In genomic region chr5:142152383-142152730, GRCh38 we compare ENCODE assay signal across 15 cellular contexts. TPM values are rescaled to one million over a fixed set of nuclear protein-coding genes. Genes with fewer than 3 reads are reported as not detected.
A peak's percentile ranks its signal among the peaks of the same experiment; 100 is the strongest.
DNase-seq lines count a peak whose midpoint lies in the region; ATAC-seq, FAIRE-seq and TF ChIP-seq lines count a peak whose summit lies in the region.
"Had no signal": no experiment of that assay in that cellular context is flagged by ENCODE, and none has a peak within 500 bp of the region (broad histone marks: within the 10 kb centered on the region; RNA-seq: fewer than 3 reads in every experiment).

No MANE protein-coding gene starts in this region.

- TF ChIP-seq RAD21 in K562 (CRISPR knock-in tag; conservative IDR thresholded peaks at IDR 0.05 in 1 of 2, IDR thresholded peaks at IDR 0.05 in 1 of 2): no peak

- H3K79me2 ChIP-seq in K562 (ENCODE audit: control insufficient read depth, insufficient read depth, low read length): no peaks in the 10 kb centered on the region
- H3K79me2 ChIP-seq: hepatocyte had no signal

- no peaks in the 10 kb centered on the region for H3K9me1 ChIP-seq in K562 (ENCODE audit: control insufficient read depth, insufficient read depth, low read length)

- no peaks in the 10 kb centered on the region for H3K4me1 Mint-ChIP-seq in activated T-helper 17 cell treated with anti-CD3 and anti-CD28 coated beads, Interleukin-2, amount 50 U/mL, for 72 hours
- H3K4me1 Mint-ChIP-seq: activated B cell treated with CpG ODN at 0.5 μM for 24 hours had no signal

- H3K36me3 Mint-ChIP-seq in activated T-helper 17 cell treated with anti-CD3 and anti-CD28 coated beads, Interleukin-2, amount 50 U/mL, for 72 hours (ENCODE audit: low read depth): peaks cover 79% of the 10 kb centered on the region

- no peak for TF ChIP-seq CTCF in K562 (IDR thresholded peaks at IDR 0.05 in 2 of 3, conservative IDR thresholded peaks at IDR 0.05 in 1 of 3; ENCODE audit: insufficient read depth in 2 of 3, low read depth in 1 of 3, low read length in 3 of 3)

- no peaks in the 10 kb centered on the region for H4K20me1 ChIP-seq in K562 (replicated peaks; ENCODE audit: control insufficient read depth, insufficient read depth, low read length)
- H4K20me1 ChIP-seq: BLaER1 had no signal

- in situ Hi-C loops in K562 (cut with MboI): no loop called here

- H3K4me3 Mint-ChIP-seq in activated T-helper 17 cell treated with anti-CD3 and anti-CD28 coated beads, Interleukin-2, amount 50 U/mL, for 72 hours: no peak overlapping the region
- H3K4me3 Mint-ChIP-seq: activated B cell treated with CpG ODN at 0.5 μM for 24 hours; effector memory CD8-positive, alpha-beta T cell; stimulated activated naive CD8-positive, alpha-beta T cell treated with anti-CD3 and anti-CD28 coated beads, Interleukin-15, Interleukin-2, amounts not matched to agents 100 ng/mL and 50 ng/mL, for 24 hours had no signal

- no peaks in the 10 kb centered on the region for H3K9me3 ChIP-seq in K562 (replicated peaks; ENCODE audit: control insufficient read depth, insufficient read depth, low read depth, low read length)
- H3K9me3 ChIP-seq: BLaER1, left ventricle myocardium inferior had no signal

- H3K27me3 ChIP-seq in K562 (ENCODE audit: control insufficient read depth in 2 of 2, insufficient read depth in 2 of 2, low read length in 2 of 2): no peaks in the 10 kb centered on the region
- H3K27me3 ChIP-seq: BLaER1, hepatocyte had no signal

- POLR2A ChIA-PET in K562 (lab: Yijun Ruan, JAX): interaction anchor here (0.6 kb wide), 1 partner anchor 284 kb away, joined by 3 read pairs; no protein-coding TSS in a partner anchor

- H3K4me2 ChIP-seq in K562 (ENCODE audit: insufficient read depth, low read length): no peak overlapping the region
- H3K4me2 ChIP-seq: BLaER1, hepatocyte had no signal

- 50% methylated on average over 1 of the region's 1 CpG for WGBS in K562 (ENCODE audit: insufficient coverage, low coverage, missing lambda C conversion rate)

- peak; percentile 46; the same call in 1 of the 3 replicates for ATAC-seq in K562
- ATAC-seq in activated T-helper 17 cell treated with anti-CD3 and anti-CD28 coated beads, Interleukin-2, amount 50 U/mL, for 72 hours (replicated peaks): no peak

- TF ChIP-seq EP300 in K562 (IDR thresholded peaks at IDR 0.05; ENCODE audit: low read length): no peak

- TF ChIP-seq POLR2A in H54 (IDR thresholded peaks at IDR 0.05; ENCODE audit: low read depth, low read length): no peak
- no peak for TF ChIP-seq POLR2A in K562 (conservative IDR thresholded peaks at IDR 0.05)

- H3K9ac ChIP-seq in K562 (ENCODE audit: insufficient read depth in 1 of 2, low read depth in 2 of 2, low read length in 2 of 2): no peak overlapping the region
- H3K9ac ChIP-seq: BLaER1 had no signal

- no peak for DNase-seq in H54 (ENCODE audit: insufficient read length, low spot score)
- peak; percentile 44 to 53 for DNase-seq in Kasumi-1 (lab: John Stamatoyannopoulos, UW)
- DNase-seq in K562 (ENCODE audit: extremely low read depth in 1 of 4, low spot score in 3 of 4): peak in 2 of 4 experiments; percentile 22 to 23
- DNase-seq in left kidney (ENCODE audit: low read depth, low spot score): peak; percentile 50
- DNase-seq in frontal cortex (ENCODE audit: low spot score in 2 of 2): no peak
- DNase-seq in islet precursor cell: no peak
- DNase-seq: activated B cell treated with CpG ODN at 0.5 μM for 24 hours; activated CD8-positive, alpha-beta memory T cell treated with anti-CD3 and anti-CD28 coated beads for 24 hours; left ventricle myocardium inferior had no signal

- H3K27ac ChIP-seq in K562 (ENCODE audit: extremely low read depth, low read depth, low read length): no peak overlapping the region
- H3K27ac ChIP-seq: BLaER1, hepatocyte, left ventricle myocardium inferior had no signal

- no peaks in the 10 kb centered on the region for H3K9me3 Mint-ChIP-seq in activated T-helper 17 cell treated with anti-CD3 and anti-CD28 coated beads, Interleukin-2, amount 50 U/mL, for 72 hours
- H3K9me3 Mint-ChIP-seq: activated B cell treated with CpG ODN at 0.5 μM for 24 hours; activated T-helper 2 cell treated with anti-CD3 and anti-CD28 coated beads, Interferon-gamma antibody, Interleukin-2, Interleukin-4, amounts not matched to agents 10 μg/mL and 5 μg/mL and 100 μg/mL, durations not matched to agents 14 hours and 24 hours and 36 hours; effector memory CD8-positive, alpha-beta T cell; stimulated activated naive CD8-positive, alpha-beta T cell treated with anti-CD3 and anti-CD28 coated beads, Interleukin-15, Interleukin-2, amounts not matched to agents 100 ng/mL and 50 ng/mL, for 24 hours had no signal

- FAIRE-seq in H54 (lab: Jason Lieb, UNC): peak; percentile 89
- no peak for FAIRE-seq in K562 (lab: Jason Lieb, UNC)
- no peak for FAIRE-seq in frontal cortex (lab: Jason Lieb, UNC)

- H2AFZ ChIP-seq in K562 (ENCODE audit: low read depth, low read length): no peak overlapping the region
- H2AFZ ChIP-seq: hepatocyte had no signal

- no peaks in the 10 kb centered on the region for H3K27me3 Mint-ChIP-seq in activated T-helper 17 cell treated with anti-CD3 and anti-CD28 coated beads, Interleukin-2, amount 50 U/mL, for 72 hours
- H3K27me3 Mint-ChIP-seq: activated B cell treated with CpG ODN at 0.5 μM for 24 hours; effector memory CD8-positive, alpha-beta T cell; stimulated activated naive CD8-positive, alpha-beta T cell treated with anti-CD3 and anti-CD28 coated beads, Interleukin-15, Interleukin-2, amounts not matched to agents 100 ng/mL and 50 ng/mL, for 24 hours had no signal

- no peaks in the 10 kb centered on the region for H3K4me1 ChIP-seq in K562 (replicated peaks in 1 of 2; ENCODE audit: control insufficient read depth in 2 of 2, insufficient read depth in 2 of 2, low read length in 2 of 2)
- H3K4me1 ChIP-seq: BLaER1 had no signal

- CTCF ChIA-PET in K562 (lab: Yijun Ruan, JAX; ENCODE audit: low intra/inter-chr PET ratio): interaction anchor here (1.0 to 4.5 kb wide), 4 partner anchors 9 to 547 kb away, joined by 3 to 72 read pairs (median 10); no protein-coding TSS in a partner anchor

- intact Hi-C loops in K562 (cut with micrococcal nuclease): loop anchor here (1.0 to 10.0 kb wide), 4 partner anchors 170 to 732 kb away; no protein-coding TSS in a partner anchor

- no peak overlapping the region for H3K27ac Mint-ChIP-seq in activated T-helper 17 cell treated with anti-CD3 and anti-CD28 coated beads, Interleukin-2, amount 50 U/mL, for 72 hours
- H3K27ac Mint-ChIP-seq: activated B cell treated with CpG ODN at 0.5 μM for 24 hours; activated T-helper 2 cell treated with anti-CD3 and anti-CD28 coated beads, Interferon-gamma antibody, Interleukin-2, Interleukin-4, amounts not matched to agents 10 μg/mL and 5 μg/mL and 100 μg/mL, durations not matched to agents 14 hours and 24 hours and 36 hours; effector memory CD8-positive, alpha-beta T cell; stimulated activated naive CD8-positive, alpha-beta T cell treated with anti-CD3 and anti-CD28 coated beads, Interleukin-15, Interleukin-2, amounts not matched to agents 100 ng/mL and 50 ng/mL, for 24 hours had no signal

- H3K4me3 ChIP-seq in K562: no peak overlapping the region
- H3K4me3 ChIP-seq: BLaER1, hepatocyte, left ventricle myocardium inferior had no signal

- peaks cover 24% of the 10 kb centered on the region; the same call in 2 of the 3 replicates for H3K36me3 ChIP-seq in K562 (ENCODE audit: control insufficient read depth, insufficient read depth, low read length)
- H3K36me3 ChIP-seq: BLaER1 had no signal

- no TSS peak for BruUV-seq in K562 (replicated peaks; lab: Mats Ljungman, UMichigan)

TF ChIP-seq in K562, 482 proteins besides CTCF, POLR2A, EP300 and RAD21:
- TF ChIP-seq NCOA2 (IDR thresholded peaks at IDR 0.05; ENCODE audit: partially characterized antibody in 2 of 2) (peak in 1 of 2 experiments; percentile 66), SRSF7 (optimal IDR thresholded peaks at IDR 0.05; ENCODE audit: low read depth, low read length) (no peak), HNRNPK (IDR thresholded peaks at IDR 0.05; ENCODE audit: low read depth, low read length, poor library complexity, severe bottlenecking) (peak; percentile 65)

RNA-seq across cellular contexts. Expression of gene NDFIP1, which starts 43.8 kb away (rescaled TPM):
- 20.9 and 53.7 TPM in 2 replicates for total RNA-seq in K562 (2011; cell fraction: chromatin; rRNA removed; ENCODE audit: low replicate concordance)
- 22.1 and 24.3 TPM in 2 replicates for total RNA-seq in K562 (2011; cell fraction: nucleolus; rRNA removed)
- 42.7 and 56.4 TPM in 2 replicates for total RNA-seq in K562 (2011; cell fraction: nucleoplasm; rRNA removed)
- total RNA-seq in K562 (2014; rRNA removed): 33.2 and 47.8 TPM in 2 replicates
- 36.8 and 39.3 TPM in 2 replicates for total RNA-seq in K562 (2014; rRNA removed; fragmentation: Illumina TruSeq; extraction: Trizol)
- total RNA-seq in K562 (2015; rRNA removed; fragmentation: Illumina TruSeq; extraction: Trizol): 27.1 and 31.4 TPM in 2 replicates
- 35.8 and 36.3 TPM in 2 replicates for total RNA-seq in K562 (2021)
- polyA plus RNA-seq in K562 (2011; rRNA removed): 17.2 and 31.9 TPM in 2 replicates
- polyA plus RNA-seq in K562 (2011; cell fraction: cytosol; rRNA removed): 10.5 and 38.6 TPM in 2 replicates
- polyA plus RNA-seq in K562 (2011; cell fraction: nucleus; rRNA removed): 5.0 and 5.5 TPM in 2 replicates
- 30.5 and 36.1 TPM in 2 replicates for polyA plus RNA-seq in K562 (2012)
- polyA plus RNA-seq in K562 (2014; fragmentation: Illumina TruSeq; extraction: Trizol): 25.8 and 29.7 TPM in 2 replicates
- polyA plus RNA-seq in K562 (2014; fragmentation: Nextera tagmentation; extraction: Ambion mirVana): 1 to 10 TPM; 5.3 to 7.6 TPM
- polyA plus RNA-seq in K562 (2014; rRNA removed): 26.0 and 37.5 TPM in 2 replicates
- 16.9 and 24.5 TPM in 2 replicates for polyA minus RNA-seq in K562 (2011; rRNA and poly(A)+ RNA removed)
- polyA minus RNA-seq in K562 (2011; cell fraction: cytosol; rRNA and poly(A)+ RNA removed): 7.8 and 11.8 TPM in 2 replicates
- polyA minus RNA-seq in K562 (2011; cell fraction: nucleus; rRNA and poly(A)+ RNA removed): 11.8 and 14.9 TPM in 2 replicates
- 115 TPM for total RNA-seq in frontal cortex
- 100 to 1,000 TPM in 1 of 2 donors, 10 to 100 TPM in 1; 35.0 to 101 TPM for total RNA-seq in activated T-helper 17 cell treated with anti-CD3 and anti-CD28 coated beads, Interleukin-2, amount 50 U/mL, for 72 hours

Comparison
In these comparisons a context has a peak if more than half of its experiments do, and no peak if none do; other contexts are left out.
1. DNase-seq: peak in Kasumi-1 (2 of 2) and left kidney (single experiment); none in H54 (single experiment), frontal cortex (0 of 2) and islet precursor cell (single experiment).